ENCODE assay signal across 1 cellular context in genomic region chr3:193928354-193929209, GRCh38.
TF ChIP-seq lines count a peak whose summit lies in the region.

No MANE protein-coding gene starts in this region.

TF ChIP-seq in K562, 482 proteins besides CTCF, POLR2A, EP300 and RAD21 (continued from another document and continues in another):
- TF ChIP-seq E4F1 (CRISPR knock-in tag; IDR thresholded peaks at IDR 0.05; ENCODE audit: borderline replicate concordance), result no peak
- peak; percentile 64 for TF ChIP-seq ZNF592 (IDR thresholded peaks at IDR 0.05)
- TF ChIP-seq FOXA3 (CRISPR knock-in tag; conservative IDR thresholded peaks at IDR 0.05 in 1 of 2, IDR thresholded peaks at IDR 0.05 in 1 of 2), result no peak
- no peak for TF ChIP-seq MCM3 (IDR thresholded peaks at IDR 0.05)
- TF ChIP-seq MITF (IDR thresholded peaks at IDR 0.05), result no peak
- TF ChIP-seq ADNP (tag; IDR thresholded peaks at IDR 0.05), result no peak
- no peak for TF ChIP-seq ATF4 (CRISPR knock-in tag; IDR thresholded peaks at IDR 0.05)
- peak; percentile 39; the same call in 1 of the 2 replicates for TF ChIP-seq SMARCC2 (IDR thresholded peaks at IDR 0.05; ENCODE audit: low read depth)
- no peak for TF ChIP-seq U2AF2 (optimal IDR thresholded peaks at IDR 0.05; ENCODE audit: low read depth, low read length)
- TF ChIP-seq ZBTB11 (CRISPR knock-in tag; IDR thresholded peaks at IDR 0.05), result peak in 1 of 3 experiments; percentile 53; a peak in 1 of 6 replicates
- TF ChIP-seq SAFB2 (IDR thresholded peaks at IDR 0.05; ENCODE audit: borderline replicate concordance, low read depth, low read length, severe bottlenecking), result no peak
- TF ChIP-seq ZFX (CRISPR knock-in tag; IDR thresholded peaks at IDR 0.05), result no peak
- no peak for TF ChIP-seq ZC3H4 (CRISPR knock-in tag; IDR thresholded peaks at IDR 0.05; ENCODE audit: borderline replicate concordance)
- no peak for TF ChIP-seq MYNN (IDR thresholded peaks at IDR 0.05)
- no peak for TF ChIP-seq MYNN (CRISPR knock-in tag; IDR thresholded peaks at IDR 0.05)
- no peak for TF ChIP-seq NRF1 (conservative IDR thresholded peaks at IDR 0.05 in 1 of 2, IDR thresholded peaks at IDR 0.05 in 1 of 2)
- no peak for TF ChIP-seq MCM7 (IDR thresholded peaks at IDR 0.05)
- no peak for TF ChIP-seq HLTF (IDR thresholded peaks at IDR 0.05)
- TF ChIP-seq EWSR1 (IDR thresholded peaks at IDR 0.05; ENCODE audit: borderline replicate concordance, low read depth, partially characterized antibody), result no peak
- no peak for TF ChIP-seq FOXK1 (CRISPR knock-in tag; IDR thresholded peaks at IDR 0.05; ENCODE audit: borderline replicate concordance)
- TF ChIP-seq SMC3 (conservative IDR thresholded peaks at IDR 0.05; ENCODE audit: insufficient read depth, low read depth, low read length), result no peak
- no peak for TF ChIP-seq RFX7 (CRISPR knock-in tag; IDR thresholded peaks at IDR 0.05)
- no peak for TF ChIP-seq CC2D1A (IDR thresholded peaks at IDR 0.05)
- no peak for TF ChIP-seq ZBTB9 (CRISPR knock-in tag; IDR thresholded peaks at IDR 0.05)
- no peak for TF ChIP-seq ZNF707 (CRISPR knock-in tag; conservative IDR thresholded peaks at IDR 0.05)
- TF ChIP-seq KAT8 (IDR thresholded peaks at IDR 0.05; ENCODE audit: low read depth), result no peak
- no peak for TF ChIP-seq XRCC5 (IDR thresholded peaks at IDR 0.05; ENCODE audit: low read depth, low read length)
- TF ChIP-seq ZNF197 (CRISPR knock-in tag; IDR thresholded peaks at IDR 0.05; ENCODE audit: low read depth), result no peak
- no peak for TF ChIP-seq ZBTB43 (CRISPR knock-in tag; IDR thresholded peaks at IDR 0.05)
- TF ChIP-seq STAG1 (CRISPR knock-in tag; IDR thresholded peaks at IDR 0.05; ENCODE audit: borderline replicate concordance), result no peak
- 0 out of 2 replicates have a peak, but pooled peaks have one; percentile 44 for TF ChIP-seq FOXJ2 (tag; IDR thresholded peaks at IDR 0.05)
- TF ChIP-seq RBM39 (optimal IDR thresholded peaks at IDR 0.05; ENCODE audit: low read depth, low read length), result no peak
- TF ChIP-seq POLR3A (IDR thresholded peaks at IDR 0.05; ENCODE audit: borderline replicate concordance, extremely low read depth, insufficient read depth, insufficient read length), result no peak
- TF ChIP-seq FOXM1 (IDR thresholded peaks at IDR 0.05; ENCODE audit: low read depth), result peak; percentile 54; the same call in 1 of the 2 replicates
- TF ChIP-seq FOXM1 (CRISPR knock-in tag; IDR thresholded peaks at IDR 0.05; ENCODE audit: low read depth), result no peak
- TF ChIP-seq MBD2 (IDR thresholded peaks at IDR 0.05; ENCODE audit: borderline replicate concordance, low read depth), result no peak
- 0 out of 4 replicates have a peak, but pooled peaks of 1 of the 2 experiments have one; percentile 20 for TF ChIP-seq SRF (CRISPR knock-in tag; IDR thresholded peaks at IDR 0.05)
- no peak for TF ChIP-seq ZNF512 (tag; IDR thresholded peaks at IDR 0.05)
- TF ChIP-seq ZNF740 (CRISPR knock-in tag; IDR thresholded peaks at IDR 0.05), result no peak
- TF ChIP-seq ZNF740 (tag; IDR thresholded peaks at IDR 0.05), result no peak
- no peak for TF ChIP-seq PHTF2 (CRISPR knock-in tag; IDR thresholded peaks at IDR 0.05)
- TF ChIP-seq MAFG (tag; conservative IDR thresholded peaks at IDR 0.05), result 0 out of 2 replicates have a peak, but pooled peaks have one; percentile 26
- peak in 1 of 2 experiments; percentile 24 for TF ChIP-seq NCOA2 (IDR thresholded peaks at IDR 0.05; ENCODE audit: partially characterized antibody in 2 of 2)
- TF ChIP-seq PHF21A (IDR thresholded peaks at IDR 0.05; ENCODE audit: borderline replicate concordance, low read depth), result no peak
- no peak for TF ChIP-seq E2F5 (CRISPR knock-in tag; IDR thresholded peaks at IDR 0.05)
- no peak for TF ChIP-seq COPS2 (conservative IDR thresholded peaks at IDR 0.05)
- TF ChIP-seq HDAC3 (IDR thresholded peaks at IDR 0.05; ENCODE audit: borderline replicate concordance, partially characterized antibody), result peak; percentile 72
- TF ChIP-seq CBX5 (IDR thresholded peaks at IDR 0.05; ENCODE audit: borderline replicate concordance, low read depth), result no peak
